15 cellular contexts compared by ENCODE assay signal in genomic region chr20:63321148-63321831, GRCh38. TPM values are rescaled to one million over a fixed set of nuclear protein-coding genes. Genes with fewer than 3 reads are reported as not detected.
DNase-seq lines count a peak whose midpoint lies in the region; ATAC-seq and TF ChIP-seq lines count a peak whose summit lies in the region.
"Had no signal": no experiment of that assay in that cellular context is flagged by ENCODE, and none has a peak within 500 bp of the region (broad histone marks: within the 10 kb centered on the region; RNA-seq: fewer than 3 reads in every experiment).

No MANE protein-coding gene starts in this region.

- H3K4me2 ChIP-seq in hepatocyte, result no peak overlapping the region

- ATAC-seq in GM19463 (IDR thresholded peaks at IDR 0.05; ENCODE audit: unreplicated experiment), result no peak
- ATAC-seq: foreskin keratinocyte had no signal

- DNase-seq in cardiac fibroblast (ENCODE audit: low read depth in 2 of 2) (peak; percentile 42 to 50), hepatocyte (ENCODE audit: low spot score) (peak; percentile 52), sigmoid colon (peak; percentile 82), erythroblast (lab: John Stamatoyannopoulos, UW) (no peak), RPMI8226 (no peak), SIG-M5 treated with dmso at 0.1 percent for 504 hours (lab: John Stamatoyannopoulos, UW; ENCODE audit: unreplicated experiment) (no peak)
- DNase-seq: foreskin keratinocyte, H7, immature natural killer cell, NCI-H2029 treated with DMSO at 0.1 percent for 48 hours, SJCRH30 had no signal

- TF ChIP-seq EP300 in sigmoid colon (IDR thresholded peaks at IDR 0.05), result no peak

- no peaks in the 10 kb centered on the region for H3K4me1 ChIP-seq in HEK293 (ENCODE audit: control insufficient read depth, insufficient read depth, low read length)
- H3K4me1 ChIP-seq in hepatocyte (ENCODE audit: insufficient read depth), result no peaks in the 10 kb centered on the region
- peaks cover 0 to 7% (median 0%) of the 10 kb centered on the region in 4 donors for H3K4me1 ChIP-seq in sigmoid colon
- H3K4me1 ChIP-seq: foreskin keratinocyte, SJCRH30 had no signal

- intact Hi-C loops in sigmoid colon (cut with DNase I), result no loop called here

- H3K27me3 ChIP-seq in hepatocyte (no peaks in the 10 kb centered on the region), sigmoid colon (peaks cover 0 to 52% (median 3%) of the 10 kb centered on the region in 3 donors)

- H3K36me3 ChIP-seq in HEK293 (ENCODE audit: control insufficient read depth in 2 of 2, insufficient read depth in 1 of 2, low read length in 2 of 2) (no peaks in the 10 kb centered on the region), hepatocyte (replicated peaks; ENCODE audit: insufficient read depth, low read depth) (no peaks in the 10 kb centered on the region), sigmoid colon (no peaks in the 10 kb centered on the region)
- H3K36me3 ChIP-seq: SJCRH30 had no signal

- TF ChIP-seq CTCF in HEK293 (tag by site-specific recombination; IDR thresholded peaks at IDR 0.05) (no peak), cardiac fibroblast (IDR thresholded peaks at IDR 0.05; ENCODE audit: low read depth, low read length) (no peak), hepatocyte (IDR thresholded peaks at IDR 0.05; ENCODE audit: poor library complexity) (no peak), sigmoid colon (IDR thresholded peaks at IDR 0.05) (no peak)

- H3K4me3 ChIP-seq in HEK293 (ENCODE audit: low read depth, low read length), result no peak overlapping the region
- no peak overlapping the region for H3K4me3 ChIP-seq in cardiac fibroblast (replicated peaks in 1 of 2; ENCODE audit: low read depth in 2 of 2, low read length in 2 of 2)
- no peak overlapping the region for H3K4me3 ChIP-seq in hepatocyte
- H3K4me3 ChIP-seq in sigmoid colon, result no peak overlapping the region
- H3K4me3 ChIP-seq: SJCRH30, skin epidermis had no signal

- POLR2A ChIA-PET in HEK293 (lab: Yijun Ruan, JAX), result no interaction called here

- H3K27ac ChIP-seq in HEK293 (ENCODE audit: extremely low read depth, low read depth, low read length) (no peak overlapping the region), hepatocyte (no peak overlapping the region), sigmoid colon (no peak overlapping the region)
- H3K27ac ChIP-seq: foreskin keratinocyte, HL-60, SJCRH30, skin epidermis had no signal

- no peaks in the 10 kb centered on the region for H3K9me3 ChIP-seq in HEK293 (ENCODE audit: control insufficient read depth, insufficient read depth, low read depth, low read length)
- H3K9me3 ChIP-seq in hepatocyte (ENCODE audit: low read depth), result no peaks in the 10 kb centered on the region
- H3K9me3 ChIP-seq in sigmoid colon, result no peaks in the 10 kb centered on the region
- H3K9me3 ChIP-seq: SJCRH30 had no signal

- TF ChIP-seq POLR2A in sigmoid colon (IDR thresholded peaks at IDR 0.05), result no peak
- no peak for TF ChIP-seq POLR2A in erythroblast (IDR thresholded peaks at IDR 0.05; ENCODE audit: low read length)

- H2AFZ ChIP-seq in hepatocyte, result no peak overlapping the region

- H3K9me2 ChIP-seq in hepatocyte (replicated peaks; ENCODE audit: insufficient read depth), result no peaks in the 10 kb centered on the region

- WGBS in hepatocyte (ENCODE audit: low lambda C conversion rate, missing lambda C conversion rate), result 71% methylated on average over 19 of the region's 20 CpGs
- 63 to 66% methylated on average over 20 of the region's 20 CpGs for WGBS in sigmoid colon, 2 donors

- CTCF ChIA-PET in HEK293 (lab: Yijun Ruan, JAX), result interaction anchor here (0.6 to 4.3 kb wide), 2 partner anchors 12 to 24 kb away, joined by 4 to 16 read pairs; no protein-coding TSS in a partner anchor

- H4K20me1 ChIP-seq in hepatocyte (ENCODE audit: insufficient read depth, poor library complexity, severe bottlenecking), result no peaks in the 10 kb centered on the region

- H3K79me2 ChIP-seq in hepatocyte, result no peaks in the 10 kb centered on the region

TF ChIP-seq in HEK293, 187 proteins besides CTCF, POLR2A, EP300 and RAD21:
- TF ChIP-seq ZNF600 (tag by site-specific recombination; IDR thresholded peaks at IDR 0.05), result peak; percentile 76
- TF ChIP-seq ZNF324 (tag by site-specific recombination; IDR thresholded peaks at IDR 0.05), result no peak
- no peak for TF ChIP-seq IKZF3 (tag by site-specific recombination; IDR thresholded peaks at IDR 0.05)
- no peak for TF ChIP-seq SETDB1 (IDR thresholded peaks at IDR 0.05; ENCODE audit: insufficient read length, low read length)
- no peak for TF ChIP-seq ZFHX2 (tag by site-specific recombination; conservative IDR thresholded peaks at IDR 0.05)
- TF ChIP-seq SP2 (tag by site-specific recombination; IDR thresholded peaks at IDR 0.05), result peak; percentile 12; the same call in 1 of the 2 replicates
- TF ChIP-seq ZNF514 (tag by site-specific recombination; IDR thresholded peaks at IDR 0.05), result no peak
- no peak for TF ChIP-seq ZNF747 (tag by site-specific recombination; IDR thresholded peaks at IDR 0.05)
- TF ChIP-seq ZNF785 (tag by site-specific recombination; IDR thresholded peaks at IDR 0.05), result no peak
- TF ChIP-seq ZNF155 (tag by site-specific recombination; IDR thresholded peaks at IDR 0.05), result no peak
- no peak for TF ChIP-seq ZNF138 (tag by site-specific recombination; IDR thresholded peaks at IDR 0.05; ENCODE audit: borderline replicate concordance)
- TF ChIP-seq REST (tag by site-specific recombination; IDR thresholded peaks at IDR 0.05), result peak; percentile 57
- TF ChIP-seq ZNF692 (tag by site-specific recombination; IDR thresholded peaks at IDR 0.05), result no peak
- no peak for TF ChIP-seq ZNF146 (tag by site-specific recombination; IDR thresholded peaks at IDR 0.05)
- no peak for TF ChIP-seq ZNF202 (tag by site-specific recombination; IDR thresholded peaks at IDR 0.05; ENCODE audit: borderline replicate concordance)
- no peak for TF ChIP-seq PRDM1 (tag by site-specific recombination; IDR thresholded peaks at IDR 0.05)

RNA-seq across cellular contexts. Expression of gene COL20A1, which starts 28.3 kb away (rescaled TPM):
- not detected in 2 replicates for total RNA-seq in hepatocyte
- not detected in 2 replicates for polyA plus RNA-seq in hepatocyte
- not detected for total RNA-seq in sigmoid colon
- under 1 TPM in 1 of 3 donors, not detected in 2; 0.07 TPM for polyA plus RNA-seq in sigmoid colon
- total RNA-seq: foreskin keratinocyte, SJCRH30 had no signal
- polyA plus RNA-seq: foreskin keratinocyte, immature natural killer cell had no signal

RNA-seq across cellular contexts. Expression of gene CHRNA4, which starts 39.9 kb away (rescaled TPM):
- 0.12 TPM in 1 of 2 replicates, not detected in the other for total RNA-seq in hepatocyte
- polyA plus RNA-seq in hepatocyte, result 0.25 TPM in 1 of 2 replicates, not detected in the other
- total RNA-seq in sigmoid colon, result 1 to 10 TPM in 1 of 4 donors, not detected in 3; 1.1 TPM
- polyA plus RNA-seq in sigmoid colon, result under 1 TPM in 1 of 3 donors, not detected in 2; 0.07 TPM
- total RNA-seq: foreskin keratinocyte had no signal
- polyA plus RNA-seq: foreskin keratinocyte, immature natural killer cell had no signal

RNA-seq across cellular contexts. Expression of gene ARFGAP1, which starts 48.7 kb away (rescaled TPM):
- total RNA-seq in hepatocyte (54.9 and 78.2 TPM in 2 replicates), sigmoid colon (10 to 100 TPM; 20.3 to 53.7 (median 34.4) TPM)
- polyA plus RNA-seq in hepatocyte (99.0 and 134 TPM in 2 replicates), sigmoid colon (100 to 1,000 TPM in 1 of 3 donors, 10 to 100 TPM in 2; 19.8 to 109 (median 24.3) TPM)

Comparison
In these comparisons a context has a peak if more than half of its experiments do, and no peak if none do; other contexts are left out.
1. DNase-seq: peak in cardiac fibroblast (2 of 2), hepatocyte (single experiment) and sigmoid colon (single experiment); none in erythroblast (0 of 2), RPMI8226 (single experiment) and SIG-M5 treated with dmso at 0.1 percent for 504 hours (single experiment).